ENCODE assay signal across 8 cellular contexts in genomic region chr3:12288466-12289129, GRCh38. TPM values are rescaled to one million over a fixed set of nuclear protein-coding genes. Genes with fewer than 3 reads are reported as not detected.
DNase-seq lines count a peak whose midpoint lies in the region; ATAC-seq and TF ChIP-seq lines count a peak whose summit lies in the region.

Gene PPARG (plus strand): TSS chr3:12289070. CDS start chr3:12379712, 90,642 bp downstream.

- peaks cover 6% of the 10 kb centered on the region for H3K79me2 ChIP-seq in fibroblast of lung (ENCODE audit: control insufficient read depth, insufficient read depth, low read length)

- H3K27ac ChIP-seq in fibroblast of lung (ENCODE audit: insufficient read depth, low read length), result peak within 1 kb of the TSS; percentile 52

- H3K4me1 Mint-ChIP-seq in nephron, result peaks cover 17% of the 10 kb centered on the region

- H3K36me3 ChIP-seq in fibroblast of lung (ENCODE audit: control insufficient read depth, insufficient read depth, low read length), result no peaks in the 10 kb centered on the region

- peak within 1 kb of the TSS; percentile 83 to 90 (median 90) for H3K4me3 Mint-ChIP-seq in nephron

- peak within 1 kb of the TSS; percentile 12 for H2AFZ ChIP-seq in fibroblast of lung (ENCODE audit: low read length)

- no peak for TF ChIP-seq CTCF in fibroblast of lung (conservative IDR thresholded peaks at IDR 0.05 in 1 of 2, IDR thresholded peaks at IDR 0.05 in 1 of 2; ENCODE audit: low read depth in 1 of 2, low read length in 2 of 2)
- TF ChIP-seq CTCF in nephron (IDR thresholded peaks at IDR 0.05; ENCODE audit: unreplicated experiment in 3 of 3), result no peak

- no peaks in the 10 kb centered on the region for H3K9me3 Mint-ChIP-seq in nephron

- no peaks in the 10 kb centered on the region for H3K9me3 ChIP-seq in fibroblast of lung (ENCODE audit: control insufficient read depth, insufficient read depth, low read depth, low read length)

- no peaks in the 10 kb centered on the region for H3K36me3 Mint-ChIP-seq in nephron (ENCODE audit: low read depth)

- H3K4me2 ChIP-seq in fibroblast of lung (ENCODE audit: extremely low read depth, insufficient read depth, low read length), result peak within 1 kb of the TSS; percentile 69

- peaks cover 77% of the 10 kb centered on the region for H3K27me3 Mint-ChIP-seq in nephron (ENCODE audit: low read depth)

- H3K4me3 ChIP-seq in fibroblast of lung (replicated peaks in 1 of 4; ENCODE audit: control extremely low read depth in 1 of 4, insufficient read depth in 1 of 4, low read depth in 3 of 4, low read length in 4 of 4), result peak within 1 kb of the TSS; percentile 56 to 96 (median 76)

- H3K9ac ChIP-seq in fibroblast of lung (ENCODE audit: insufficient read depth, low read length), result peak within 1 kb of the TSS; percentile 75

- no peaks in the 10 kb centered on the region for H3K27me3 ChIP-seq in fibroblast of lung (ENCODE audit: control insufficient read depth, insufficient read depth, low read length)

- peak; percentile 14 for DNase-seq in activated CD4-positive, alpha-beta T cell treated with anti-CD3 and anti-CD28 coated beads for 48 hours
- no peak for DNase-seq in activated CD4-positive, alpha-beta T cell treated with anti-CD3 and anti-CD28 coated beads, Interleukin-2, amount 50 U/mL, for 4 hours
- DNase-seq in fibroblast of lung (ENCODE audit: low read depth in 2 of 2) (peak; percentile 24 to 66), DMS153 treated with DMSO at 0.1 percent for 48 hours (lab: John Stamatoyannopoulos, UW; ENCODE audit: unreplicated experiment) (no peak)
- DNase-seq in activated CD4-positive, CD25-positive, alpha-beta regulatory T cell treated with anti-CD3 and anti-CD28 coated beads, Interleukin-2, amount 50 U/mL, for 72 hours, result no peak

- H4K20me1 ChIP-seq in fibroblast of lung (ENCODE audit: control insufficient read depth, extremely low read depth, insufficient read depth, low read length), result no peaks in the 10 kb centered on the region

- peak; percentile 78 for ATAC-seq in SK-N-SH treated with all-trans-retinoic acid at 6 μM for 48 hours
- no peak for ATAC-seq in GM18520 (IDR thresholded peaks at IDR 0.05; ENCODE audit: unreplicated experiment)

- peak within 1 kb of the TSS; percentile 75 to 82 (median 80) for H3K27ac Mint-ChIP-seq in nephron

- peaks cover 3% of the 10 kb centered on the region for H3K4me1 ChIP-seq in fibroblast of lung (ENCODE audit: control insufficient read depth, extremely low read depth, insufficient read depth, low read length)

TF ChIP-seq in SK-N-SH treated with all-trans-retinoic acid at 6 μM for 48 hours, 23 proteins besides CTCF, POLR2A, EP300 and RAD21:
- TF ChIP-seq ISL1 (CRISPR knock-in tag; IDR thresholded peaks at IDR 0.05) (no peak), GLIS3 (CRISPR knock-in tag; IDR thresholded peaks at IDR 0.05) (no peak), CSRNP3 (CRISPR knock-in tag; IDR thresholded peaks at IDR 0.05) (no peak), PPARA (CRISPR knock-in tag; IDR thresholded peaks at IDR 0.05; ENCODE audit: borderline replicate concordance) (no peak), CSDC2 (CRISPR knock-in tag; IDR thresholded peaks at IDR 0.05) (no peak)

RNA-seq across cellular contexts. Expression of gene PPARG, which starts in this region (rescaled TPM):
- 14.9 and 42.8 TPM in 2 replicates for total RNA-seq in fibroblast of lung
- polyA plus RNA-seq in fibroblast of lung, result 32.8 and 37.2 TPM in 2 replicates
- 25.0 and 25.7 TPM in 2 replicates for polyA plus RNA-seq in fibroblast of lung (2012)
- polyA minus RNA-seq in fibroblast of lung (ENCODE audit: low replicate concordance), result 8.7 and 24.8 TPM in 2 replicates

Comparison
In these comparisons a context has a peak if more than half of its experiments do, and no peak if none do; other contexts are left out.
1. DNase-seq: peak in activated CD4-positive, alpha-beta T cell treated with anti-CD3 and anti-CD28 coated beads for 48 hours (single experiment) and fibroblast of lung (2 of 2); none in activated CD4-positive, alpha-beta T cell treated with anti-CD3 and anti-CD28 coated beads, Interleukin-2, amount 50 U/mL, for 4 hours (0 of 2), DMS153 treated with DMSO at 0.1 percent for 48 hours (single experiment) and activated CD4-positive, CD25-positive, alpha-beta regulatory T cell treated with anti-CD3 and anti-CD28 coated beads, Interleukin-2, amount 50 U/mL, for 72 hours (single experiment).